ENCODE assay signal across 13 cellular contexts in genomic region chr11:62732830-62733229, GRCh38. TPM values are rescaled to one million over a fixed set of nuclear protein-coding genes. Genes with fewer than 3 reads are reported as not detected.
DNase-seq lines count a peak whose midpoint lies in the region; ATAC-seq and TF ChIP-seq lines count a peak whose summit lies in the region.
"Had no signal": no experiment of that assay in that cellular context is flagged by ENCODE, and none has a peak within 500 bp of the region (broad histone marks: within the 10 kb centered on the region; RNA-seq: fewer than 3 reads in every experiment).

No MANE protein-coding gene starts in this region.

- peak overlapping the region in 3 of 11 experiments; percentile 11 to 40 (median 22); a peak in 2 of 22 replicates for H3K27ac ChIP-seq in BLaER1 treated with 17β-estradiol and CSF1 and Interleukin-3, amounts not matched to agents 10 nM and 100 nM
- H3K27ac ChIP-seq: cardiac muscle cell, thyroid gland had no signal

- peak; percentile 61 for DNase-seq in ELR (ENCODE audit: low read depth)
- DNase-seq in SK-MEL-5 (ENCODE audit: low read depth, low spot score) = peak; percentile 68
- DNase-seq in foreskin fibroblast = peak in 1 of 2 donors; percentile 52
- DNase-seq in NCI-H146 (lab: John Stamatoyannopoulos, UW) = no peak
- DNase-seq in stimulated activated CD4-positive, alpha-beta T cell treated with anti-CD3 and anti-CD28 coated beads, Interleukin-12 subunit alpha, Interleukin-12 subunit beta, amount 100 ng/mL, for 4 hours = no peak
- DNase-seq: activated CD4-positive, CD25-positive, alpha-beta regulatory T cell treated with anti-CD3 and anti-CD28 coated beads, Interleukin-2, amount 50 U/mL, for 72 hours; kidney; NCI-H2029; thyroid gland had no signal

- in situ Hi-C loops in SK-MEL-5 (cut with HindIII; ENCODE audit: low pct_unique_long_range_greater_than_20kb, low sequenced_read_pairs) = no loop called here

- peaks cover 48 to 66% (median 55%) of the 10 kb centered on the region in 11 experiments for H3K36me3 ChIP-seq in BLaER1 treated with 17β-estradiol and CSF1 and Interleukin-3, amounts not matched to agents 10 nM and 100 nM

- H3K9ac ChIP-seq in BLaER1 treated with 17β-estradiol and CSF1 and Interleukin-3, amounts not matched to agents 10 nM and 100 nM = peak overlapping the region; percentile 0 to 55 (median 25); a peak in 10 of 22 replicates

- H3K27me3 ChIP-seq in BLaER1 treated with 17β-estradiol and CSF1 and Interleukin-3, amounts not matched to agents 10 nM and 100 nM = no peaks in the 10 kb centered on the region
- H3K27me3 ChIP-seq: cardiac muscle cell, thyroid gland had no signal

- H4K20me1 ChIP-seq in BLaER1 treated with 17β-estradiol and CSF1 and Interleukin-3, amounts not matched to agents 10 nM and 100 nM = peaks cover 0 to 39% (median 5%) of the 10 kb centered on the region in 11 experiments; a peak in 10 of 22 replicates

- no peaks in the 10 kb centered on the region for H3K9me3 ChIP-seq in BLaER1 treated with 17β-estradiol and CSF1 and Interleukin-3, amounts not matched to agents 10 nM and 100 nM (replicated peaks in 1 of 11)
- H3K9me3 ChIP-seq: thyroid gland had no signal

- H3K4me3 ChIP-seq in BLaER1 treated with 17β-estradiol and CSF1 and Interleukin-3, amounts not matched to agents 10 nM and 100 nM = no peak overlapping the region
- H3K4me3 ChIP-seq in foreskin fibroblast (ENCODE audit: low read depth in 1 of 2, low read length in 2 of 2) = no peak overlapping the region
- H3K4me3 ChIP-seq: cardiac muscle cell, thyroid gland had no signal

- H3K4me2 ChIP-seq in BLaER1 treated with 17β-estradiol and CSF1 and Interleukin-3, amounts not matched to agents 10 nM and 100 nM = peak overlapping the region; percentile 4 to 93 (median 48); a peak in 18 of 22 replicates

- peak; percentile 5 for TF ChIP-seq CTCF in foreskin fibroblast (IDR thresholded peaks at IDR 0.05; ENCODE audit: low read depth, low read length)

- H3K4me1 ChIP-seq in BLaER1 treated with 17β-estradiol and CSF1 and Interleukin-3, amounts not matched to agents 10 nM and 100 nM = peaks cover 28 to 34% (median 31%) of the 10 kb centered on the region in 10 experiments

- no peak for ATAC-seq in HG02938 (IDR thresholded peaks at IDR 0.05; ENCODE audit: unreplicated experiment)
- no peak for ATAC-seq in GM21619 (IDR thresholded peaks at IDR 0.05; ENCODE audit: unreplicated experiment)

RNA-seq across cellular contexts. Expression of gene TTC9C, which starts 4.5 kb away (rescaled TPM):
- 25.0 and 25.4 TPM in 2 replicates for total RNA-seq in SK-MEL-5 (2014; rRNA removed; shearing (Covaris generic))
- polyA plus RNA-seq in SK-MEL-5 (2015; cell fraction: cytosol; rRNA removed) = 22.4 and 32.2 TPM in 2 replicates
- polyA plus RNA-seq in SK-MEL-5 (2015; cell fraction: nucleus; rRNA removed) = 21.8 and 30.2 TPM in 2 replicates

RNA-seq across cellular contexts. Expression of gene HNRNPUL2, which starts 5.6 kb away (rescaled TPM):
- total RNA-seq in SK-MEL-5 (2014; rRNA removed; shearing (Covaris generic)) = 4.1 and 5.1 TPM in 2 replicates
- polyA plus RNA-seq in SK-MEL-5 (2015; cell fraction: cytosol; rRNA removed) = 31.5 and 34.6 TPM in 2 replicates
- 16.6 and 17.5 TPM in 2 replicates for polyA plus RNA-seq in SK-MEL-5 (2015; cell fraction: nucleus; rRNA removed)

RNA-seq across cellular contexts. Expression of gene ZBTB3, which starts 21.1 kb away (rescaled TPM):
- total RNA-seq in SK-MEL-5 (2014; rRNA removed; shearing (Covaris generic)) = 5.0 and 5.2 TPM in 2 replicates
- polyA plus RNA-seq in SK-MEL-5 (2015; cell fraction: cytosol; rRNA removed) = 6.2 and 8.7 TPM in 2 replicates
- 13.3 and 14.3 TPM in 2 replicates for polyA plus RNA-seq in SK-MEL-5 (2015; cell fraction: nucleus; rRNA removed)

RNA-seq across cellular contexts. Expression of gene GNG3, which starts 25.4 kb away (rescaled TPM):
- total RNA-seq in SK-MEL-5 (2014; rRNA removed; shearing (Covaris generic)) = not detected in 2 replicates
- polyA plus RNA-seq in SK-MEL-5 (2015; cell fraction: cytosol; rRNA removed) = not detected in 2 replicates
- not detected in 2 replicates for polyA plus RNA-seq in SK-MEL-5 (2015; cell fraction: nucleus; rRNA removed)
- total RNA-seq: cardiac muscle cell, kidney, thyroid gland had no signal

RNA-seq across cellular contexts. Expression of gene BSCL2, which starts 25.6 kb away (rescaled TPM):
- 90.7 and 98.1 TPM in 2 replicates for total RNA-seq in SK-MEL-5 (2014; rRNA removed; shearing (Covaris generic))
- 140 and 141 TPM in 2 replicates for polyA plus RNA-seq in SK-MEL-5 (2015; cell fraction: cytosol; rRNA removed)
- polyA plus RNA-seq in SK-MEL-5 (2015; cell fraction: nucleus; rRNA removed) = 47.9 and 52.0 TPM in 2 replicates

Comparison
In these comparisons a context has a peak if more than half of its experiments do, and no peak if none do; other contexts are left out.
1. DNase-seq: peak in ELR (single experiment) and SK-MEL-5 (single experiment); none in NCI-H146 (single experiment) and stimulated activated CD4-positive, alpha-beta T cell treated with anti-CD3 and anti-CD28 coated beads, Interleukin-12 subunit alpha, Interleukin-12 subunit beta, amount 100 ng/mL, for 4 hours (single experiment).